Comparison of ENCODE assay signal across 25 cellular contexts in the genomic region with DNA sequence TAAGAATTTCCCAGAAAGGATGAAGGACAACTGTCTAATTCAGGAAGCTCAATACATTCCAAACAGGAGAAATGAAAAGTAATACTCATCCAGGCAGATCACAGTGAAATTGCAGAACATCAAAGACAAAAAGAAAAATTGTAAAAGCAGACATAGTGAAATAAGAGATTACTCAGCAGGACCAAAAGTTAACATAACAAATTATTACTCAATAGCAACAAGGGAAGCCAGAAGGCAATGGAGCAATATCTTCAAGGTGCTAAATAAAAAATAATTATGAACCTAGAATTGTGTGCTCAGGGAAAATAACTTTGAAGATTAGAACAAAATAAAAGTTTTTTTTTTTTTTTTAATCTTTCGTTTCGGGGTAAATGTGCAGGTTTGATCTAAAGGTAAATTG. TPM values are rescaled to one million over a fixed set of nuclear protein-coding genes. Genes with fewer than 3 reads are reported as not detected.
DNase-seq lines count a peak whose midpoint lies in the region; ATAC-seq, FAIRE-seq and TF ChIP-seq lines count a peak whose summit lies in the region.
"Had no signal": no experiment of that assay in that cellular context is flagged by ENCODE, and none has a peak within 500 bp of the region (broad histone marks: within the 10 kb centered on the region; RNA-seq: fewer than 3 reads in every experiment).

No MANE protein-coding gene starts in this region.

- no peaks in the 10 kb centered on the region for H3K36me3 Mint-ChIP-seq in MCF 10A (ENCODE audit: insufficient read depth, unreplicated experiment)
- H3K36me3 Mint-ChIP-seq: IgD-negative memory B cell had no signal

- H3K9me3 ChIP-seq in mammary epithelial cell (replicated peaks; ENCODE audit: insufficient read depth, low read length) (peaks cover 2% of the 10 kb centered on the region), K562 (replicated peaks; ENCODE audit: control insufficient read depth, insufficient read depth, low read depth, low read length) (no peaks in the 10 kb centered on the region)
- H3K9me3 ChIP-seq: A549, BE2C, HAP-1, MG63 had no signal

- H3K9ac ChIP-seq in mammary epithelial cell (ENCODE audit: insufficient read depth, low read length) = no peak overlapping the region
- H3K9ac ChIP-seq in K562 (ENCODE audit: insufficient read depth in 1 of 2, low read depth in 2 of 2, low read length in 2 of 2) = no peak overlapping the region

- no peak for TF ChIP-seq CTCF in MCF 10A (IDR thresholded peaks at IDR 0.05; ENCODE audit: unreplicated experiment)
- TF ChIP-seq CTCF in mammary epithelial cell (conservative IDR thresholded peaks at IDR 0.05 in 1 of 2, IDR thresholded peaks at IDR 0.05 in 1 of 2; ENCODE audit: extremely low read depth in 1 of 2, insufficient read depth in 1 of 2, low read depth in 1 of 2, low read length in 2 of 2) = no peak
- TF ChIP-seq CTCF in K562 (IDR thresholded peaks at IDR 0.05 in 2 of 3, conservative IDR thresholded peaks at IDR 0.05 in 1 of 3; ENCODE audit: insufficient read depth in 2 of 3, low read depth in 1 of 3, low read length in 3 of 3) = no peak
- TF ChIP-seq CTCF in fibroblast of villous mesenchyme (IDR thresholded peaks at IDR 0.05; ENCODE audit: insufficient read depth, low read depth, low read length) = no peak

- TF ChIP-seq POLR2A in K562 (conservative IDR thresholded peaks at IDR 0.05) = no peak

- 85% methylated on average over 2 of the region's 2 CpGs for WGBS in mammary epithelial cell (ENCODE audit: low coverage, missing lambda C conversion rate)
- 8% methylated on average over 2 of the region's 2 CpGs for WGBS in K562 (ENCODE audit: insufficient coverage, low coverage, missing lambda C conversion rate)

- CTCF ChIA-PET in MCF 10A (lab: Yijun Ruan, JAX) (interaction anchor here (0.6 to 1.5 kb wide), 4 partner anchors 30 to 407 kb away, joined by 3 to 8 read pairs (median 3); a partner anchor contains a TSS), mammary epithelial cell (lab: Charles Lee; ENCODE audit: low non-redundant PET) (no interaction called here), K562 (lab: Yijun Ruan, JAX; ENCODE audit: low intra/inter-chr PET ratio) (no interaction called here)

- H3K9me1 ChIP-seq in K562 (ENCODE audit: control insufficient read depth, insufficient read depth, low read length) = no peaks in the 10 kb centered on the region

- H3K27me3 Mint-ChIP-seq in MCF 10A (ENCODE audit: insufficient read depth, unreplicated experiment) = no peaks in the 10 kb centered on the region

- no peak overlapping the region for H3K4me3 Mint-ChIP-seq in MCF 10A (ENCODE audit: unreplicated experiment)
- H3K4me3 Mint-ChIP-seq: GM23338, IgD-negative memory B cell had no signal

- H3K9me3 Mint-ChIP-seq in MCF 10A (ENCODE audit: unreplicated experiment) = no peaks in the 10 kb centered on the region
- H3K9me3 Mint-ChIP-seq: IgD-negative memory B cell had no signal

- intact Hi-C loops in MCF 10A (cut with micrococcal nuclease) (no loop called here), mammary epithelial cell (cut with micrococcal nuclease) (no loop called here), K562 (cut with micrococcal nuclease) (no loop called here)

- H3K4me1 Mint-ChIP-seq in MCF 10A (ENCODE audit: insufficient read depth, unreplicated experiment) = peaks cover 10% of the 10 kb centered on the region
- H3K4me1 Mint-ChIP-seq: GM23338 had no signal

- H3K4me2 ChIP-seq in mammary epithelial cell (ENCODE audit: insufficient read depth, low read depth, low read length) = no peak overlapping the region
- H3K4me2 ChIP-seq in K562 (ENCODE audit: insufficient read depth, low read length) = no peak overlapping the region
- H3K4me2 ChIP-seq: A549, GM23338 had no signal

- no peak for TF ChIP-seq RAD21 in K562 (CRISPR knock-in tag; conservative IDR thresholded peaks at IDR 0.05 in 1 of 2, IDR thresholded peaks at IDR 0.05 in 1 of 2)

- BruUV-seq in MCF 10A (replicated peaks; lab: Mats Ljungman, UMichigan) = no TSS peak
- no TSS peak for BruUV-seq in mammary epithelial cell (replicated peaks; lab: Mats Ljungman, UMichigan)
- no TSS peak for BruUV-seq in K562 (replicated peaks; lab: Mats Ljungman, UMichigan)

- H4K20me1 ChIP-seq in mammary epithelial cell (ENCODE audit: insufficient read depth, low read length) (no peaks in the 10 kb centered on the region), K562 (replicated peaks; ENCODE audit: control insufficient read depth, insufficient read depth, low read length) (no peaks in the 10 kb centered on the region)

- ATAC-seq in K562 (no peak), HG02884 (IDR thresholded peaks at IDR 0.05; ENCODE audit: unreplicated experiment) (no peak)
- ATAC-seq: A549, GM12878, GM23338, SK-N-SH treated with all-trans-retinoic acid at 6 μM for 48 hours had no signal

- peak overlapping the region; percentile 75 for H3K27ac Mint-ChIP-seq in MCF 10A (ENCODE audit: low read depth, unreplicated experiment)
- H3K27ac Mint-ChIP-seq: GM23338, IgD-negative memory B cell had no signal

- no peaks in the 10 kb centered on the region for H3K4me1 ChIP-seq in mammary epithelial cell (ENCODE audit: insufficient read depth, low read length)
- H3K4me1 ChIP-seq in K562 (replicated peaks in 1 of 2; ENCODE audit: control insufficient read depth in 2 of 2, insufficient read depth in 2 of 2, low read length in 2 of 2) = peaks cover 0 to 6% of the 10 kb centered on the region in 2 experiments; a peak in 1 of 5 replicates
- H3K4me1 ChIP-seq: A549, BE2C, HAP-1 had no signal

- in situ Hi-C loops in mammary epithelial cell (cut with MboI; ENCODE audit: low sequenced_read_pairs in 2 of 2) = no loop called here
- in situ Hi-C loops in K562 (cut with MboI) = no loop called here

- H3K4me3 ChIP-seq in mammary epithelial cell (replicated peaks in 1 of 3; ENCODE audit: insufficient read depth in 1 of 3, low read depth in 2 of 3, low read length in 3 of 3) = no peak overlapping the region
- no peak overlapping the region for H3K4me3 ChIP-seq in K562
- H3K4me3 ChIP-seq in fibroblast of villous mesenchyme (ENCODE audit: low read depth, low read length) = no peak overlapping the region
- H3K4me3 ChIP-seq: A549, GM12878, GM23338, HAP-1, MG63 had no signal

- FAIRE-seq in K562 (lab: Jason Lieb, UNC) = no peak
- FAIRE-seq: A549, GM12878 had no signal

- H3K36me3 ChIP-seq in mammary epithelial cell (ENCODE audit: insufficient read depth, low read length) = no peaks in the 10 kb centered on the region
- H3K36me3 ChIP-seq in K562 (ENCODE audit: control insufficient read depth, insufficient read depth, low read length) = no peaks in the 10 kb centered on the region
- H3K36me3 ChIP-seq: BE2C, HAP-1, MG63 had no signal

- no peak overlapping the region for H2AFZ ChIP-seq in mammary epithelial cell (ENCODE audit: low read depth, low read length)
- H2AFZ ChIP-seq in K562 (ENCODE audit: low read depth, low read length) = no peak overlapping the region
- H2AFZ ChIP-seq: GM23338 had no signal

- H3K79me2 ChIP-seq in mammary epithelial cell (ENCODE audit: insufficient read depth, low read length) = no peaks in the 10 kb centered on the region
- H3K79me2 ChIP-seq in K562 (ENCODE audit: control insufficient read depth, insufficient read depth, low read length) = no peaks in the 10 kb centered on the region

- dilution Hi-C loops in mammary epithelial cell (cut with HindIII; ENCODE audit: low sequenced_read_pairs) = no loop called here

- no peaks in the 10 kb centered on the region for H3K27me3 ChIP-seq in mammary epithelial cell (ENCODE audit: insufficient read depth, low read length)
- no peaks in the 10 kb centered on the region; a peak in 2 of 5 replicates for H3K27me3 ChIP-seq in K562 (ENCODE audit: control insufficient read depth in 2 of 2, insufficient read depth in 2 of 2, low read length in 2 of 2)
- H3K27me3 ChIP-seq: BE2C, MG63 had no signal

- DNase-seq in MCF 10A (ENCODE audit: unreplicated experiment) (peak; percentile 53), mammary epithelial cell (no peak), K562 (ENCODE audit: extremely low read depth in 1 of 4, low spot score in 3 of 4) (no peak), fibroblast of villous mesenchyme (ENCODE audit: low read depth) (peak; percentile 17), NK-92 (lab: John Stamatoyannopoulos, UW; ENCODE audit: unreplicated experiment) (no peak), NCI-H128 (lab: John Stamatoyannopoulos, UW; ENCODE audit: unreplicated experiment) (no peak)
- DNase-seq: BE2C, DMS79, Kasumi-1, MG63, NCI-H1105, NCI-H2081, NCI-H2171, NCI-H345, NCI-H524, NCI-H82, SHP77 treated with DMSO at 0.1 percent for 48 hours had no signal

- POLR2A ChIA-PET in MCF 10A (lab: Yijun Ruan, JAX) (interaction anchor here (0.6 to 1.2 kb wide), 4 partner anchors 11 to 197 kb away, joined by 3 to 4 read pairs (median 3); no protein-coding TSS in a partner anchor), K562 (lab: Yijun Ruan, JAX) (no interaction called here)

- TF ChIP-seq EP300 in K562 (IDR thresholded peaks at IDR 0.05; ENCODE audit: low read length) = no peak

- H3K27ac ChIP-seq in mammary epithelial cell (ENCODE audit: insufficient read depth, low read depth, low read length) (no peak overlapping the region), K562 (ENCODE audit: extremely low read depth, low read depth, low read length) (no peak overlapping the region)
- H3K27ac ChIP-seq: A549, RWPE1 had no signal

TF ChIP-seq in K562, 482 proteins besides CTCF, POLR2A, EP300 and RAD21 (continues in another document):
- TF ChIP-seq STAT5A (IDR thresholded peaks at IDR 0.05; ENCODE audit: borderline replicate concordance, low read length) = no peak
- TF ChIP-seq ZFPM2 (CRISPR knock-in tag; IDR thresholded peaks at IDR 0.05) = no peak
- TF ChIP-seq NCOA6 (IDR thresholded peaks at IDR 0.05) = no peak

RNA-seq across cellular contexts. Expression of a gene that starts 30.5 kb away (rescaled TPM):
- total RNA-seq in MCF 10A (2022) (not detected in 2 replicates), mammary epithelial cell (under 1 TPM in 1 of 2 donors, not detected in 1; 0.33 TPM), K562 (2014; rRNA removed) (not detected in 2 replicates), K562 (2014; rRNA removed; fragmentation: Illumina TruSeq; extraction: Trizol) (not detected in 2 replicates), K562 (2015; rRNA removed; fragmentation: Illumina TruSeq; extraction: Trizol) (0.29 TPM in 1 of 2 replicates, not detected in the other), K562 (2021) (not detected in 2 replicates), fibroblast of villous mesenchyme (not detected in 2 replicates)
- polyA plus RNA-seq in mammary epithelial cell (0.01 TPM), K562 (2011; rRNA removed) (not detected in 2 replicates), K562 (2014; fragmentation: Illumina TruSeq; extraction: Trizol) (not detected in 2 replicates), K562 (2014; fragmentation: Nextera tagmentation; extraction: Ambion mirVana) (not detected), K562 (2014; rRNA removed) (not detected in 2 replicates)
- polyA minus RNA-seq in mammary epithelial cell = not detected
- total RNA-seq in K562 (2011; cell fraction: chromatin; rRNA removed; ENCODE audit: low replicate concordance) = not detected in 2 replicates
- total RNA-seq in K562 (2011; cell fraction: nucleolus; rRNA removed) = not detected in 2 replicates
- not detected in 2 replicates for total RNA-seq in K562 (2011; cell fraction: nucleoplasm; rRNA removed)
- polyA plus RNA-seq in K562 (2011; cell fraction: cytosol; rRNA removed) = not detected in 2 replicates
- polyA plus RNA-seq in K562 (2011; cell fraction: nucleus; rRNA removed) = not detected in 2 replicates
- polyA plus RNA-seq in K562 (2012) = 0.36 TPM in 1 of 2 replicates, not detected in the other
- not detected in 2 replicates for polyA minus RNA-seq in K562 (2011; rRNA and poly(A)+ RNA removed)
- polyA minus RNA-seq in K562 (2011; cell fraction: cytosol; rRNA and poly(A)+ RNA removed) = not detected in 2 replicates
- polyA minus RNA-seq in K562 (2011; cell fraction: nucleus; rRNA and poly(A)+ RNA removed) = not detected in 2 replicates
- total RNA-seq: GM23338 had no signal
- polyA plus RNA-seq: A549, IgD-negative memory B cell had no signal

Comparison
In these comparisons a context has a peak if more than half of its experiments do, and no peak if none do; other contexts are left out.
1. DNase-seq: peak in MCF 10A (single experiment) and fibroblast of villous mesenchyme (single experiment); none in mammary epithelial cell (single experiment), K562 (0 of 4), NK-92 (single experiment) and NCI-H128 (single experiment).